9 cellular contexts compared by ENCODE assay signal in genomic region chr19:45682117-45682516, GRCh38. TPM values are rescaled to one million over a fixed set of nuclear protein-coding genes. Genes with fewer than 3 reads are reported as not detected.
DNase-seq lines count a peak whose midpoint lies in the region; ATAC-seq and TF ChIP-seq lines count a peak whose summit lies in the region.
"Had no signal": no experiment of that assay in that cellular context is flagged by ENCODE, and none has a peak within 500 bp of the region (broad histone marks: within the 10 kb centered on the region; RNA-seq: fewer than 3 reads in every experiment).

No MANE protein-coding gene starts in this region.

- H3K4me1 ChIP-seq in Caco-2: peaks cover 12% of the 10 kb centered on the region
- peaks cover 11 to 12% of the 10 kb centered on the region in 2 donors for H3K4me1 ChIP-seq in naive thymus-derived CD4-positive, alpha-beta T cell (ENCODE audit: control insufficient read depth in 2 of 2, insufficient read depth in 2 of 2, low read length in 2 of 2)

- POLR2A ChIA-PET in Caco-2 (lab: Charles Lee): interaction anchor here (2.0 kb wide), 1 partner anchor 10 kb away, joined by 9 read pairs; the partner anchor contains the start of genes QPCTL and SNRPD2
- POLR2A ChIA-PET in naive thymus-derived CD4-positive, alpha-beta T cell (lab: Charles Lee): interaction anchor here (2.1 kb wide), 1 partner anchor 9 kb away, joined by 15 read pairs; the partner anchor contains the start of genes QPCTL and SNRPD2

- H3K4me3 ChIP-seq in Caco-2 (ENCODE audit: low read depth, low read length): no peak overlapping the region; the same call in 1 of the 2 replicates
- peak overlapping the region; percentile 48 for H3K4me3 ChIP-seq in naive thymus-derived CD4-positive, alpha-beta T cell (ENCODE audit: low read length)

- H3K27ac Mint-ChIP-seq in Caco-2 (ENCODE audit: unreplicated experiment) (peak overlapping the region; percentile 81), T-helper 17 cell (peak overlapping the region; percentile 45)
- peak overlapping the region in 5 of 9 donors; percentile 47 to 87 (median 73) for H3K27ac Mint-ChIP-seq in naive thymus-derived CD4-positive, alpha-beta T cell

- TF ChIP-seq CTCF in Caco-2 (IDR thresholded peaks at IDR 0.05; ENCODE audit: insufficient read depth in 1 of 2, low read depth in 1 of 2, low read length in 1 of 2, severe bottlenecking in 1 of 2, unreplicated experiment in 1 of 2): no peak

- CTCF ChIA-PET in Caco-2 (lab: Charles Lee): interaction anchor here (1.1 to 2.1 kb wide), 3 partner anchors 11 to 91 kb away, joined by 4 to 8 read pairs (median 8); partner anchors contain the start of genes QPCTL and SNRPD2
- CTCF ChIA-PET in naive thymus-derived CD4-positive, alpha-beta T cell (lab: Charles Lee): interaction anchor here (1.0 to 2.1 kb wide), 2 partner anchors 12 to 25 kb away, joined by 3 to 4 read pairs; no protein-coding TSS in a partner anchor

- DNase-seq in Caco-2 (no peak), T-helper 17 cell (no peak), NCI-H2081 (lab: John Stamatoyannopoulos, UW) (no peak), NCI-H2081 treated with DMSO at 0.1 percent for 48 hours (lab: John Stamatoyannopoulos, UW) (no peak)
- DNase-seq in naive thymus-derived CD4-positive, alpha-beta T cell: no peak

- H3K9me3 ChIP-seq in Caco-2 (no peaks in the 10 kb centered on the region), T-helper 17 cell (ENCODE audit: control insufficient read depth, low read length, poor library complexity, severe bottlenecking) (no peaks in the 10 kb centered on the region)
- H3K9me3 ChIP-seq in naive thymus-derived CD4-positive, alpha-beta T cell (ENCODE audit: control insufficient read depth in 2 of 3, low read length in 3 of 3): no peaks in the 10 kb centered on the region
- H3K9me3 ChIP-seq: testis had no signal

- no peaks in the 10 kb centered on the region for H3K27me3 ChIP-seq in Caco-2 (replicated peaks; ENCODE audit: control insufficient read depth, insufficient read depth, low read length)
- H3K27me3 ChIP-seq in naive thymus-derived CD4-positive, alpha-beta T cell (ENCODE audit: control insufficient read depth in 2 of 2, insufficient read depth in 2 of 2, low read length in 2 of 2): no peaks in the 10 kb centered on the region
- H3K27me3 ChIP-seq: testis had no signal

- no peak overlapping the region for H3K27ac ChIP-seq in naive thymus-derived CD4-positive, alpha-beta T cell (ENCODE audit: low read depth, low read length)

- no peaks in the 10 kb centered on the region for H3K9me3 Mint-ChIP-seq in Caco-2 (ENCODE audit: unreplicated experiment)
- no peaks in the 10 kb centered on the region for H3K9me3 Mint-ChIP-seq in naive thymus-derived CD4-positive, alpha-beta T cell

- H3K36me3 Mint-ChIP-seq in Caco-2 (ENCODE audit: insufficient read depth, unreplicated experiment) (peaks cover 49% of the 10 kb centered on the region), T-helper 17 cell (ENCODE audit: low read depth) (no peaks in the 10 kb centered on the region)
- peaks cover 0 to 22% (median 3%) of the 10 kb centered on the region in 5 donors for H3K36me3 Mint-ChIP-seq in naive thymus-derived CD4-positive, alpha-beta T cell

- no TSS peak for BruUV-seq in Caco-2 (replicated peaks; lab: Mats Ljungman, UMichigan)

- H3K4me3 Mint-ChIP-seq in Caco-2 (ENCODE audit: unreplicated experiment) (peak overlapping the region; percentile 76), T-helper 17 cell (no peak overlapping the region)
- H3K4me3 Mint-ChIP-seq in naive thymus-derived CD4-positive, alpha-beta T cell: peak overlapping the region in 5 of 10 donors; percentile 0 to 77 (median 76)

- intact Hi-C loops in Caco-2 (cut with micrococcal nuclease; ENCODE audit: unreplicated experiment): no loop called here
- intact Hi-C loops in naive thymus-derived CD4-positive, alpha-beta T cell (cut with micrococcal nuclease): no loop called here

- H3K36me3 ChIP-seq in Caco-2 (ENCODE audit: control insufficient read depth, insufficient read depth, low read length): peaks cover under 1% of the 10 kb centered on the region; the same call in 1 of the 2 replicates
- peaks cover 0 to 29% (median 6%) of the 10 kb centered on the region in 3 experiments for H3K36me3 ChIP-seq in naive thymus-derived CD4-positive, alpha-beta T cell (ENCODE audit: control insufficient read depth in 2 of 3, insufficient read depth in 3 of 3, low read length in 3 of 3)

- peaks cover 12% of the 10 kb centered on the region for H3K4me1 Mint-ChIP-seq in Caco-2 (ENCODE audit: low read depth, unreplicated experiment)
- H3K4me1 Mint-ChIP-seq in T-helper 17 cell: peaks cover 16% of the 10 kb centered on the region
- peaks cover 7 to 18% (median 16%) of the 10 kb centered on the region in 7 donors for H3K4me1 Mint-ChIP-seq in naive thymus-derived CD4-positive, alpha-beta T cell

- no peaks in the 10 kb centered on the region for H3K27me3 Mint-ChIP-seq in Caco-2 (ENCODE audit: insufficient read depth, unreplicated experiment)
- H3K27me3 Mint-ChIP-seq in T-helper 17 cell: no peaks in the 10 kb centered on the region
- H3K27me3 Mint-ChIP-seq in naive thymus-derived CD4-positive, alpha-beta T cell: peaks cover 0 to 2% (median 0%) of the 10 kb centered on the region in 5 donors

- no peak for ATAC-seq in T-helper 17 cell
- ATAC-seq in naive thymus-derived CD4-positive, alpha-beta T cell: no peak
- no peak for ATAC-seq in GM18907 (IDR thresholded peaks at IDR 0.05; ENCODE audit: unreplicated experiment)

RNA-seq across cellular contexts. Expression of gene SNRPD2, which starts 9.6 kb away (rescaled TPM):
- total RNA-seq in Caco-2 (2022): 579 and 587 TPM in 2 replicates
- total RNA-seq in T-helper 17 cell: 100 to 1,000 TPM; 333 to 339 TPM
- total RNA-seq in naive thymus-derived CD4-positive, alpha-beta T cell: 100 to 1,000 TPM; 301 to 537 (median 405) TPM
- 1,000 to 10,000 TPM; 1,209 to 1,262 TPM for polyA plus RNA-seq in naive thymus-derived CD4-positive, alpha-beta T cell

RNA-seq across cellular contexts. Expression of gene QPCTL, which starts 10.3 kb away (rescaled TPM):
- 16.9 and 20.2 TPM in 2 replicates for total RNA-seq in Caco-2 (2022)
- 10 to 100 TPM in 1 of 2 donors, 1 to 10 TPM in 1; 7.1 to 13.2 TPM for total RNA-seq in T-helper 17 cell
- 1 to 10 TPM; 6.1 to 8.9 (median 7.9) TPM for total RNA-seq in naive thymus-derived CD4-positive, alpha-beta T cell
- polyA plus RNA-seq in naive thymus-derived CD4-positive, alpha-beta T cell: 1 to 10 TPM; 1.2 to 1.9 TPM

RNA-seq across cellular contexts. Expression of gene GIPR, which starts 14.1 kb away (rescaled TPM):
- 2.6 and 4.6 TPM in 2 replicates for total RNA-seq in Caco-2 (2022)
- 1 to 10 TPM; 2.3 to 4.6 TPM for total RNA-seq in T-helper 17 cell
- total RNA-seq in naive thymus-derived CD4-positive, alpha-beta T cell: 1 to 10 TPM; 4.6 to 7.4 (median 6.0) TPM
- under 1 TPM in 1 of 2 donors, not detected in 1; 0.15 TPM for polyA plus RNA-seq in naive thymus-derived CD4-positive, alpha-beta T cell
- total RNA-seq: Daoy, fibroblast of lung had no signal

RNA-seq across cellular contexts. Expression of gene EML2, which starts 42.9 kb away (rescaled TPM):
- total RNA-seq in Caco-2 (2022) (33.9 and 38.8 TPM in 2 replicates), T-helper 17 cell (10 to 100 TPM; 58.1 to 61.2 TPM)
- 100 to 1,000 TPM in 1 of 5 experiments, 10 to 100 TPM in 4; 57.4 to 128 (median 58.6) TPM for total RNA-seq in naive thymus-derived CD4-positive, alpha-beta T cell
- polyA plus RNA-seq in naive thymus-derived CD4-positive, alpha-beta T cell: 10 to 100 TPM; 11.3 to 17.5 TPM

RNA-seq across cellular contexts. Expression of gene FBXO46, which starts 48.6 kb away (rescaled TPM):
- total RNA-seq in Caco-2 (2022) (31.0 and 37.0 TPM in 2 replicates), T-helper 17 cell (10 to 100 TPM; 19.4 to 23.2 TPM)
- 10 to 100 TPM; 21.2 to 52.9 (median 36.6) TPM for total RNA-seq in naive thymus-derived CD4-positive, alpha-beta T cell
- polyA plus RNA-seq in naive thymus-derived CD4-positive, alpha-beta T cell: 10 to 100 TPM; 11.1 to 17.5 TPM
